1 cellular context compared by ENCODE assay signal in the genomic region with DNA sequence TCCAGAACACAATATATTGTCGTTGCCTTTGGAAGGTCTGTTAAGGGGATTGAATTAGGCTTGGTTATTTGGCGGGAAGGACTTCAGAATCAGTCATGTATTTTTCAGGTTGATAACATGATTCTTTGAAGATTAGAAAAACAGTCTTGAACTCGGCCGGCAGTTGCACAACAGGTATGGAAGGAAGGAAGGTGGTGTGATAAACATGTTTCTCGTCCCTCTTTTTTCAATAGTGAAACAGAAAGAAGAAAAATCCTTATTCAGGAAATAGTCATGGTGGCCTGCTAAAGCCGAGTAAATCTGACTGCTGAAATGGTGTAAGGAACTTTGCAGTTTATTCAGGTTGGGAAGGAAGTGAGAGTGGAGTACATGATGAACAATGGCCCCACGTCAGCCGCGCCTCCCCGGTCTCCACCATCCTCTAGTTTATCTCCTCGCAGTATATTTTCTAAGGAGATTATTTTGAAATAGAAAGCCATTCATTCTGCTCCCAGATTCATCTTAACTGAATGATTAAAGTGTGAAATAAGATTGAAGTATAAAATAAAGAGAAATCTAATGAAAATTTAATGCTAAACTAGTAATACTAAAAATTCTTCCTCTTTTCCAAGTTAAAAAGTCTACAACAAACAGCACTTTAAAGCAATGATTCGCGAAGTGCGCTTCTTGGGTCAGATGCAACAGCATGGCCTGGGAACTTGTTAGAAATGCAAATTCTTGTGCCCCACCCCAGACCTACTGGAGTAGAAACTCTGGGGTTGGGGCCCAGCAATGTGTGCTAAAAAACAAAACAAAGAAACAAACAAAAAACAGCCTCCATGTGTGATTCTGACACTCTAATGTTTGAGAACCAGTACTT.
A peak's percentile ranks its signal among the peaks of the same experiment; 100 is the strongest.
TF ChIP-seq lines count a peak whose summit lies in the region.

No MANE protein-coding gene starts in this region.

TF ChIP-seq in GM12878, 131 proteins besides CTCF, POLR2A, EP300 and RAD21:
- TF ChIP-seq SREBF2 (IDR thresholded peaks at IDR 0.05; ENCODE audit: low read length) = no peak
- TF ChIP-seq, protein P1, sequence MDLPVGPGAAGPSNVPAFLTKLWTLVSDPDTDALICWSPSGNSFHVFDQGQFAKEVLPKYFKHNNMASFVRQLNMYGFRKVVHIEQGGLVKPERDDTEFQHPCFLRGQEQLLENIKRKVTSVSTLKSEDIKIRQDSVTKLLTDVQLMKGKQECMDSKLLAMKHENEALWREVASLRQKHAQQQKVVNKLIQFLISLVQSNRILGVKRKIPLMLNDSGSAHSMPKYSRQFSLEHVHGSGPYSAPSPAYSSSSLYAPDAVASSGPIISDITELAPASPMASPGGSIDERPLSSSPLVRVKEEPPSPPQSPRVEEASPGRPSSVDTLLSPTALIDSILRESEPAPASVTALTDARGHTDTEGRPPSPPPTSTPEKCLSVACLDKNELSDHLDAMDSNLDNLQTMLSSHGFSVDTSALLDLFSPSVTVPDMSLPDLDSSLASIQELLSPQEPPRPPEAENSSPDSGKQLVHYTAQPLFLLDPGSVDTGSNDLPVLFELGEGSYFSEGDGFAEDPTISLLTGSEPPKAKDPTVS (IDR thresholded peaks at IDR 0.05; ENCODE audit: low read depth, low read length) = no peak
- TF ChIP-seq CREM (IDR thresholded peaks at IDR 0.05; ENCODE audit: low read depth) = 0 out of 2 replicates have a peak, but pooled peaks have one; percentile 16
- peak; percentile 71 for TF ChIP-seq SPI1 (IDR thresholded peaks at IDR 0.05; ENCODE audit: borderline replicate concordance, insufficient read depth, low read depth, low read length)
- TF ChIP-seq, protein P2, sequence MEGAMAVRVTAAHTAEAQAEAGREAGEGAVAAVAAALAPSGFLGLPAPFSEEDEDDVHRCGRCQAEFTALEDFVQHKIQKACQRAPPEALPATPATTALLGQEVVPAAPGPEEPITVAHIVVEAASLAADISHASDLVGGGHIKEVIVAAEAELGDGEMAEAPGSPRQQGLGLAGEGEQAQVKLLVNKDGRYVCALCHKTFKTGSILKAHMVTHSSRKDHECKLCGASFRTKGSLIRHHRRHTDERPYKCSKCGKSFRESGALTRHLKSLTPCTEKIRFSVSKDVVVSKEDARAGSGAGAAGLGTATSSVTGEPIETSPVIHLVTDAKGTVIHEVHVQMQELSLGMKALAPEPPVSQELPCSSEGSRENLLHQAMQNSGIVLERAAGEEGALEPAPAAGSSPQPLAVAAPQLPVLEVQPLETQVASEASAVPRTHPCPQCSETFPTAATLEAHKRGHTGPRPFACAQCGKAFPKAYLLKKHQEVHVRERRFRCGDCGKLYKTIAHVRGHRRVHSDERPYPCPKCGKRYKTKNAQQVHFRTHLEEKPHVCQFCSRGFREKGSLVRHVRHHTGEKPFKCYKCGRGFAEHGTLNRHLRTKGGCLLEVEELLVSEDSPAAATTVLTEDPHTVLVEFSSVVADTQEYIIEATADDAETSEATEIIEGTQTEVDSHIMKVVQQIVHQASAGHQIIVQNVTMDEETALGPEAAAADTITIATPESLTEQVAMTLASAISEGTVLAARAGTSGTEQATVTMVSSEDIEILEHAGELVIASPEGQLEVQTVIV (IDR thresholded peaks at IDR 0.05; ENCODE audit: borderline replicate concordance, partially characterized antibody) = no peak
- TF ChIP-seq IKZF1 (conservative IDR thresholded peaks at IDR 0.05) = no peak
- peak; percentile 64; the same call in 1 of the 3 replicates for TF ChIP-seq POU2F2 (IDR thresholded peaks at IDR 0.05; ENCODE audit: borderline replicate concordance, low read depth, low read length)
- TF ChIP-seq STAT1 (conservative IDR thresholded peaks at IDR 0.05) = no peak
- TF ChIP-seq CREB1 (IDR thresholded peaks at IDR 0.05; ENCODE audit: low read depth) = peak; percentile 17; the same call in 1 of the 2 replicates
- TF ChIP-seq DPF2 (IDR thresholded peaks at IDR 0.05) = no peak
- no peak for TF ChIP-seq ZNF622 (IDR thresholded peaks at IDR 0.05)
- no peak for TF ChIP-seq CHD4 (IDR thresholded peaks at IDR 0.05)
- TF ChIP-seq YY1 (IDR thresholded peaks at IDR 0.05; ENCODE audit: low read depth, low read length) = peak; percentile 63; the same call in 1 of the 2 replicates
- TF ChIP-seq CHD2 (IDR thresholded peaks at IDR 0.05; ENCODE audit: borderline replicate concordance, low read depth, low read length) = no peak
- no peak for TF ChIP-seq ESRRA (IDR thresholded peaks at IDR 0.05; ENCODE audit: low read length)
TF ChIP-seq in GM12878: peak in this region for 5.
